2 cellular contexts compared by ENCODE assay signal in genomic region chr6:26199773-26200728, GRCh38.
TF ChIP-seq lines count a peak whose summit lies in the region.

No MANE protein-coding gene starts in this region.

TF ChIP-seq in K562, 482 proteins besides CTCF, POLR2A, EP300 and RAD21 (continued from another document and continues in another):
- TF ChIP-seq, protein P1, sequence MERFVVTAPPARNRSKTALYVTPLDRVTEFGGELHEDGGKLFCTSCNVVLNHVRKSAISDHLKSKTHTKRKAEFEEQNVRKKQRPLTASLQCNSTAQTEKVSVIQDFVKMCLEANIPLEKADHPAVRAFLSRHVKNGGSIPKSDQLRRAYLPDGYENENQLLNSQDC (CRISPR knock-in tag; IDR thresholded peaks at IDR 0.05), result peak; percentile 94
- TF ChIP-seq ZNF174 (CRISPR knock-in tag; IDR thresholded peaks at IDR 0.05), result no peak
- TF ChIP-seq HCFC1 (IDR thresholded peaks at IDR 0.05; ENCODE audit: low read depth, low read length), result no peak
- TF ChIP-seq, protein P2, sequence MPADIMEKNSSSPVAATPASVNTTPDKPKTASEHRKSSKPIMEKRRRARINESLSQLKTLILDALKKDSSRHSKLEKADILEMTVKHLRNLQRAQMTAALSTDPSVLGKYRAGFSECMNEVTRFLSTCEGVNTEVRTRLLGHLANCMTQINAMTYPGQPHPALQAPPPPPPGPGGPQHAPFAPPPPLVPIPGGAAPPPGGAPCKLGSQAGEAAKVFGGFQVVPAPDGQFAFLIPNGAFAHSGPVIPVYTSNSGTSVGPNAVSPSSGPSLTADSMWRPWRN (IDR thresholded peaks at IDR 0.05; ENCODE audit: low read depth), result no peak
- no peak for TF ChIP-seq NCOA6 (IDR thresholded peaks at IDR 0.05)
- 0 out of 2 replicates have a peak, but pooled peaks have one; percentile 3 for TF ChIP-seq MXI1 (IDR thresholded peaks at IDR 0.05; ENCODE audit: low read depth, low read length)
- TF ChIP-seq ZKSCAN3 (CRISPR knock-in tag; IDR thresholded peaks at IDR 0.05), result peak; percentile 92
- TF ChIP-seq FUS (optimal IDR thresholded peaks at IDR 0.05; ENCODE audit: low read depth, low read length), result peak; percentile 47
- no peak for TF ChIP-seq POU5F1 (IDR thresholded peaks at IDR 0.05; ENCODE audit: borderline replicate concordance, low read depth, low read length, partially characterized antibody)
- TF ChIP-seq, protein P3, sequence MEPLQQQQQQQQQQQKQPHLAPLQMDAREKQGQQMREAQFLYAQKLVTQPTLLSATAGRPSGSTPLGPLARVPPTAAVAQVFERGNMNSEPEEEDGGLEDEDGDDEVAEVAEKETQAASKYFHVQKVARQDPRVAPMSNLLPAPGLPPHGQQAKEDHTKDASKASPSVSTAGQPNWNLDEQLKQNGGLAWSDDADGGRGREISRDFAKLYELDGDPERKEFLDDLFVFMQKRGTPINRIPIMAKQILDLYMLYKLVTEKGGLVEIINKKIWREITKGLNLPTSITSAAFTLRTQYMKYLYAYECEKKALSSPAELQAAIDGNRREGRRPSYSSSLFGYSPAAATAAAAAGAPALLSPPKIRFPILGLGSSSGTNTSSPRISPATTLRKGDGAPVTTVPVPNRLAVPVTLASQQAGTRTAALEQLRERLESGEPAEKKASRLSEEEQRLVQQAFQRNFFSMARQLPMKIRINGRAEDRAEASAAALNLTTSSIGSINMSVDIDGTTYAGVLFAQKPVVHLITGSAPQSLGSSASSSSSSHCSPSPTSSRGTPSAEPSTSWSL (CRISPR knock-in tag; IDR thresholded peaks at IDR 0.05; ENCODE audit: borderline replicate concordance), result no peak
- TF ChIP-seq ZNF518B (CRISPR knock-in tag; IDR thresholded peaks at IDR 0.05), result 0 out of 2 replicates have a peak, but pooled peaks have one; percentile 52
- TF ChIP-seq, protein P4, sequence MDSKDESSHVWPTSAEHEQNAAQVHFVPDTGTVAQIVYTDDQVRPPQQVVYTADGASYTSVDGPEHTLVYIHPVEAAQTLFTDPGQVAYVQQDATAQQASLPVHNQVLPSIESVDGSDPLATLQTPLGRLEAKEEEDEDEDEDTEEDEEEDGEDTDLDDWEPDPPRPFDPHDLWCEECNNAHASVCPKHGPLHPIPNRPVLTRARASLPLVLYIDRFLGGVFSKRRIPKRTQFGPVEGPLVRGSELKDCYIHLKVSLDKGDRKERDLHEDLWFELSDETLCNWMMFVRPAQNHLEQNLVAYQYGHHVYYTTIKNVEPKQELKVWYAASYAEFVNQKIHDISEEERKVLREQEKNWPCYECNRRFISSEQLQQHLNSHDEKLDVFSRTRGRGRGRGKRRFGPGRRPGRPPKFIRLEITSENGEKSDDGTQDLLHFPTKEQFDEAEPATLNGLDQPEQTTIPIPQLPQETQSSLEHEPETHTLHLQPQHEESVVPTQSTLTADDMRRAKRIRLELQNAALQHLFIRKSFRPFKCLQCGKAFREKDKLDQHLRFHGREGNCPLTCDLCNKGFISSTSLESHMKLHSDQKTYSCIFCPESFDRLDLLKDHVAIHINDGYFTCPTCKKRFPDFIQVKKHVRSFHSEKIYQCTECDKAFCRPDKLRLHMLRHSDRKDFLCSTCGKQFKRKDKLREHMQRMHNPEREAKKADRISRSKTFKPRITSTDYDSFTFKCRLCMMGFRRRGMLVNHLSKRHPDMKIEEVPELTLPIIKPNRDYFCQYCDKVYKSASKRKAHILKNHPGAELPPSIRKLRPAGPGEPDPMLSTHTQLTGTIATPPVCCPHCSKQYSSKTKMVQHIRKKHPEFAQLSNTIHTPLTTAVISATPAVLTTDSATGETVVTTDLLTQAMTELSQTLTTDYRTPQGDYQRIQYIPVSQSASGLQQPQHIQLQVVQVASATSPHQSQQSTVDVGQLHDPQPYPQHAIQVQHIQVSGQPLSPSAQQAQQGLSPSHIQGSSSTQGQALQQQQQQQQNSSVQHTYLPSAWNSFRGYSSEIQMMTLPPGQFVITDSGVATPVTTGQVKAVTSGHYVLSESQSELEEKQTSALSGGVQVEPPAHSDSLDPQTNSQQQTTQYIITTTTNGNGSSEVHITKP (IDR thresholded peaks at IDR 0.05; ENCODE audit: partially characterized antibody), result no peak
- no peak for TF ChIP-seq NR2C1 (IDR thresholded peaks at IDR 0.05)
- TF ChIP-seq NR2C1 (tag; IDR thresholded peaks at IDR 0.05), result 0 out of 2 replicates have a peak, but pooled peaks have one; percentile 6
- no peak for TF ChIP-seq MCM7 (IDR thresholded peaks at IDR 0.05)
- no peak; the same call in 1 of the 2 replicates for TF ChIP-seq CC2D1A (IDR thresholded peaks at IDR 0.05)
- no peak for TF ChIP-seq YBX1 (IDR thresholded peaks at IDR 0.05)
- 0 out of 2 replicates have a peak, but pooled peaks have one; percentile 1 for TF ChIP-seq BACH1 (tag; IDR thresholded peaks at IDR 0.05)
- peak; percentile 72 for TF ChIP-seq ZNF589 (CRISPR knock-in tag; IDR thresholded peaks at IDR 0.05; ENCODE audit: low read depth)
- 0 out of 2 replicates have a peak, but pooled peaks have one; percentile 18 for TF ChIP-seq TGIF2 (CRISPR knock-in tag; IDR thresholded peaks at IDR 0.05)

TF ChIP-seq in HepG2, 621 proteins besides CTCF, POLR2A, EP300 and RAD21 (continued from another document):
- TF ChIP-seq MLXIP (CRISPR knock-in tag; IDR thresholded peaks at IDR 0.05; ENCODE audit: borderline replicate concordance) (0 out of 2 replicates have a peak, but pooled peaks have one; percentile 21), HNRNPUL1 (IDR thresholded peaks at IDR 0.05; ENCODE audit: low read depth, low read length) (no peak), HDAC1 (CRISPR knock-in tag; IDR thresholded peaks at IDR 0.05) (0 out of 2 replicates have a peak, but pooled peaks have one; percentile 17), SAFB2 (CRISPR knock-in tag; IDR thresholded peaks at IDR 0.05; ENCODE audit: borderline replicate concordance, low read depth) (no peak), RBFOX2 (IDR thresholded peaks at IDR 0.05; ENCODE audit: low read depth, low read length) (peak; percentile 5; the same call in 1 of the 2 replicates), RXRA (CRISPR knock-in tag; IDR thresholded peaks at IDR 0.05) (0 out of 2 replicates have a peak, but pooled peaks have one; percentile 44), FOXJ3 (CRISPR knock-in tag; IDR thresholded peaks at IDR 0.05; ENCODE audit: borderline replicate concordance) (no peak), ZNF331 (CRISPR knock-in tag; IDR thresholded peaks at IDR 0.05) (0 out of 2 replicates have a peak, but pooled peaks have one; percentile 8), ZBTB49 (CRISPR knock-in tag; IDR thresholded peaks at IDR 0.05; ENCODE audit: borderline replicate concordance) (no peak), MYC (CRISPR knock-in tag; IDR thresholded peaks at IDR 0.05; ENCODE audit: borderline replicate concordance) (peak; percentile 26; the same call in 1 of the 2 replicates), CHCHD3 (CRISPR knock-in tag; IDR thresholded peaks at IDR 0.05) (0 out of 2 replicates have a peak, but pooled peaks have one; percentile 3)
